In genomic region chr2:137202310-137202709, GRCh38 we compare ENCODE assay signal across 16 cellular contexts.
"Had no signal": no experiment of that assay in that cellular context is flagged by ENCODE, and none has a peak within 500 bp of the region (broad histone marks: within the 10 kb centered on the region; RNA-seq: fewer than 3 reads in every experiment).

No MANE protein-coding gene starts in this region.

- DNase-seq: activated CD4-positive, alpha-beta memory T cell treated with anti-CD3 and anti-CD28 coated beads for 36 hours; activated CD4-positive, alpha-beta T cell treated with anti-CD3 and anti-CD28 coated beads for 1 hour; activated CD8-positive, alpha-beta memory T cell treated with anti-CD3 and anti-CD28 coated beads, Interleukin-2, amount 10 ng/mL, durations not matched to agents 7 days and 5 days; activated naive CD4-positive, alpha-beta T cell treated with anti-CD3 and anti-CD28 coated beads, Interleukin-2, amount 10 ng/mL, durations not matched to agents 7 days and 5 days; activated T-cell treated with anti-CD3 and anti-CD28 coated beads, Interleukin-2, amount 50 U/mL, for 1 hour; esophagus squamous epithelium; glutamatergic neuron; left lung; naive B cell; pancreas; sigmoid colon; spleen; T-helper 1 cell; T1000 had no signal

- H3K4me3 ChIP-seq: cardiac muscle cell, esophagus squamous epithelium, left lung, pancreas, sigmoid colon, spleen, suprapubic skin had no signal
